ENCODE assay signal across 25 cellular contexts in the genomic region with DNA sequence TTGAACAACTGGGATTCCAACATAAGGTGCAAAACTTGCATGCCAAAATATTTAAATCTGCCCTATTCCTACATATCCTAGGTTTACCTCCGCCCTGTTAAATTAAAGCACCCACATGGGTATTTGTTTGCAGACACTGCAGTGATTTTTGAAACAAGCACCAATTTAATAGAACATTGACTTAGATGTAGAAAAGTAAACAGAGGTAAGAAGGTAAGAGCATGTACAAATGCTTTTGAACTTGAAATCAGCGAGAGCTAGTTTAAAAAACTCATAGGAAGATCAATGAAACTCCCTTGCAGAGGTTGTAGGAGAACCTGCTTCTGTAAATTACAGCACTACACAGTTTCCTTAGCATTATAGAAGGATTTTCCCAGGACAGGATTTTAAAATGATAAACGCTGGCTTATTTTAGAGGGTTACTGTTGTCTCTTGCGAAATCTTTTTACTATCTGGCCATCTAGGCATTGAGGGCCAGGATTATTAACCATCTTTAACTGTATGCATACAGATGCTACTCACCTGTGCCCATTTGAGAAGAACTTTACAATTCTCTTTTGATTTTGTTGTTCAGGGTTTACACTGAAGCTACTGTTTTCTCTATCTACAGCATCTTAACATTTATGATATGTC.
DNase-seq lines count a peak whose midpoint lies in the region; ATAC-seq, FAIRE-seq and TF ChIP-seq lines count a peak whose summit lies in the region.
"Had no signal": no experiment of that assay in that cellular context is flagged by ENCODE, and none has a peak within 500 bp of the region (broad histone marks: within the 10 kb centered on the region; RNA-seq: fewer than 3 reads in every experiment).

No MANE protein-coding gene starts in this region.

- dilution Hi-C loops in IMR-90 (cut with HindIII; ENCODE audit: low sequenced_read_pairs, unreplicated experiment) = no loop called here

- H3K4me1 Mint-ChIP-seq in Calu3 (ENCODE audit: low read depth, unreplicated experiment) = no peaks in the 10 kb centered on the region
- H3K4me1 Mint-ChIP-seq: CD14-positive monocyte; CD8-positive, alpha-beta memory T cell had no signal

- no CpG with 5 or more reads among the region's 4 CpGs for WGBS in IMR-90 (ENCODE audit: extremely low coverage in 2 of 2, insufficient read length in 1 of 2), 2 experiments

- no peak overlapping the region for H3K23ac ChIP-seq in IMR-90 (ENCODE audit: low read depth, low read length)

- H3K9ac ChIP-seq in IMR-90 (ENCODE audit: low read depth, low read length) = no peak overlapping the region

- H3K36me3 Mint-ChIP-seq in Calu3 (ENCODE audit: insufficient read depth, unreplicated experiment) = no peaks in the 10 kb centered on the region
- H3K36me3 Mint-ChIP-seq: CD14-positive monocyte; CD8-positive, alpha-beta memory T cell had no signal

- H4K20me1 ChIP-seq in IMR-90 (ENCODE audit: insufficient read depth, low read length) = no peaks in the 10 kb centered on the region
- H4K20me1 ChIP-seq: BLaER1 treated with 17β-estradiol and CSF1 and Interleukin-3, amounts not matched to agents 10 nM and 100 nM had no signal

- TF ChIP-seq CTCF in IMR-90 (conservative IDR thresholded peaks at IDR 0.05; ENCODE audit: low read depth, low read length) (no peak), Calu3 (IDR thresholded peaks at IDR 0.05; ENCODE audit: unreplicated experiment) (no peak)

- H3K4me2 ChIP-seq in IMR-90 (ENCODE audit: low read depth, low read length) = no peak overlapping the region
- H3K4me2 ChIP-seq: A549, GM23338 had no signal

- no peaks in the 10 kb centered on the region; a peak in 1 of 4 replicates for H3K79me1 ChIP-seq in IMR-90 (ENCODE audit: low read depth in 1 of 2, low read length in 2 of 2)

- no peak overlapping the region for H3K27ac Mint-ChIP-seq in Calu3 (ENCODE audit: unreplicated experiment)
- H3K27ac Mint-ChIP-seq: CD14-positive monocyte; CD4-positive, alpha-beta T cell; CD8-positive, alpha-beta memory T cell; GM23338; HFFc6 had no signal

- no peak overlapping the region for H4K91ac ChIP-seq in IMR-90 (ENCODE audit: insufficient read depth, low read depth, low read length)

- no peak overlapping the region for H3K56ac ChIP-seq in IMR-90 (ENCODE audit: extremely low read depth, insufficient read depth, low read length)

- H3K4me3 Mint-ChIP-seq in Calu3 (ENCODE audit: low read depth, unreplicated experiment) = no peak overlapping the region
- H3K4me3 Mint-ChIP-seq: CD14-positive monocyte; CD4-positive, alpha-beta T cell; CD8-positive, alpha-beta memory T cell; GM23338; HFFc6 had no signal

- no peak overlapping the region for H2AK5ac ChIP-seq in IMR-90 (ENCODE audit: low read depth, low read length)

- H3K4me3 ChIP-seq in IMR-90 (ENCODE audit: insufficient read depth, low read depth, low read length) = no peak overlapping the region
- H3K4me3 ChIP-seq: A549; BLaER1 treated with 17β-estradiol and CSF1 and Interleukin-3, amounts not matched to agents 10 nM and 100 nM; GM12878; GM23338; HAP-1 had no signal

- H2BK120ac ChIP-seq in IMR-90 (ENCODE audit: low read depth, low read length) = no peak overlapping the region

- intact Hi-C loops in IMR-90 (cut with micrococcal nuclease) (no loop called here), Calu3 (cut with micrococcal nuclease; ENCODE audit: unreplicated experiment) (no loop called here)

- no TSS peak for BruUV-seq in IMR-90 (replicated peaks; lab: Mats Ljungman, UMichigan)
- no TSS peak for BruUV-seq in Calu3 (replicated peaks; lab: Mats Ljungman, UMichigan)

- H3K27ac ChIP-seq in IMR-90 (ENCODE audit: insufficient read depth, low read length) = no peak overlapping the region
- H3K27ac ChIP-seq: A549 had no signal

- H3K9me3 Mint-ChIP-seq in Calu3 (ENCODE audit: low read depth, unreplicated experiment) = peaks cover 9% of the 10 kb centered on the region
- H3K9me3 Mint-ChIP-seq: GM23338, HFFc6 had no signal

- TF ChIP-seq POLR2A in IMR-90 (IDR thresholded peaks at IDR 0.05; ENCODE audit: low read depth, low read length) = no peak

- no peak overlapping the region for H3K18ac ChIP-seq in IMR-90 (ENCODE audit: low read depth, low read length)

- H3K36me3 ChIP-seq in IMR-90 (ENCODE audit: control insufficient read depth, insufficient read depth, low read length) = no peaks in the 10 kb centered on the region
- H3K36me3 ChIP-seq: BE2C; BLaER1 treated with 17β-estradiol and CSF1 and Interleukin-3, amounts not matched to agents 10 nM and 100 nM; HAP-1 had no signal

- TF ChIP-seq RAD21 in IMR-90 (IDR thresholded peaks at IDR 0.05; ENCODE audit: low read length) = no peak

- CTCF ChIA-PET in IMR-90 (lab: Yijun Ruan, JAX) (no interaction called here), Calu3 (lab: Charles Lee) (no interaction called here)

- no peak for FAIRE-seq in HTR-8/SVneo (lab: Jason Lieb, UNC)
- FAIRE-seq: A549, GM12878, H54 had no signal

- POLR2A ChIA-PET in IMR-90 (lab: Charles Lee; ENCODE audit: unreplicated experiment) = no interaction called here

- H3K4ac ChIP-seq in IMR-90 (ENCODE audit: low read depth, low read length) = no peak overlapping the region

- H3K27me3 Mint-ChIP-seq in Calu3 (ENCODE audit: unreplicated experiment) = no peaks in the 10 kb centered on the region
- H3K27me3 Mint-ChIP-seq: CD8-positive, alpha-beta memory T cell had no signal

- no peak overlapping the region for H2BK20ac ChIP-seq in IMR-90 (ENCODE audit: low read depth, low read length)

- H2AFZ ChIP-seq in IMR-90 (replicated peaks; ENCODE audit: low read length, poor library complexity) = no peak overlapping the region
- H2AFZ ChIP-seq: GM23338 had no signal

- in situ Hi-C loops in IMR-90 (cut with MboI; ENCODE audit: low sequenced_read_pairs) = no loop called here

- peak; percentile 40 for DNase-seq in COLO829 (ENCODE audit: low spot score)
- DNase-seq in IMR-90 = no peak
- DNase-seq in left lobe of liver (ENCODE audit: low spot score) = no peak
- DNase-seq in Calu3 = no peak
- DNase-seq in HTR-8/SVneo (ENCODE audit: insufficient read length, low spot score) = no peak
- DNase-seq: 8988T; ACHN; AML-193; BE2C; CD4-positive, alpha-beta T cell; CD8-positive, alpha-beta memory T cell; COR-L47; DMS 273 treated with DMSO at 0.1 percent for 48 hours; DMS79; EL; GDM1; HFFc6 had no signal

- H2BK5ac ChIP-seq in IMR-90 (ENCODE audit: low read depth, low read length, poor library complexity, severe bottlenecking) = no peak overlapping the region

- H3K9me3 ChIP-seq in IMR-90 (ENCODE audit: control insufficient read depth, insufficient read depth, low read length) = no peaks in the 10 kb centered on the region
- H3K9me3 ChIP-seq: A549; BE2C; BLaER1 treated with 17β-estradiol and CSF1 and Interleukin-3, amounts not matched to agents 10 nM and 100 nM; HAP-1 had no signal

- no peak overlapping the region for H4K8ac ChIP-seq in IMR-90 (ENCODE audit: low read depth in 2 of 2, low read length in 2 of 2)

- H4K5ac ChIP-seq in IMR-90 (ENCODE audit: low read depth, low read length) = no peak overlapping the region

- ATAC-seq in IMR-90 (ENCODE audit: low read depth) (no peak), left lobe of liver (peak; percentile 52), GM21737 (IDR thresholded peaks at IDR 0.05; ENCODE audit: unreplicated experiment) (no peak)
- ATAC-seq: A549, GM12878, GM23338 had no signal

- no peak overlapping the region for H2AK9ac ChIP-seq in IMR-90 (replicated peaks; ENCODE audit: low read depth, low read length, poor library complexity)

- no peaks in the 10 kb centered on the region for H3K27me3 ChIP-seq in IMR-90 (ENCODE audit: control insufficient read depth, insufficient read depth, low read length)
- H3K27me3 ChIP-seq: BLaER1 treated with 17β-estradiol and CSF1 and Interleukin-3, amounts not matched to agents 10 nM and 100 nM had no signal

- no peak overlapping the region for H2BK15ac ChIP-seq in IMR-90 (ENCODE audit: low read depth, low read length)

- no peaks in the 10 kb centered on the region for H3K9me1 ChIP-seq in IMR-90 (ENCODE audit: insufficient read depth, low read length)

- 0 out of 2 replicates have a peak, but pooled peaks cover 1% of the 10 kb centered on the region for H3K4me1 ChIP-seq in IMR-90 (ENCODE audit: control insufficient read depth, insufficient read depth, low read length)
- H3K4me1 ChIP-seq: A549, BE2C, HAP-1 had no signal

- no peak overlapping the region for H3K14ac ChIP-seq in IMR-90 (replicated peaks; ENCODE audit: low read depth, low read length)

TF ChIP-seq in IMR-90, 13 proteins besides CTCF, POLR2A, EP300 and RAD21:
- TF ChIP-seq CEBPB (IDR thresholded peaks at IDR 0.05; ENCODE audit: low read depth, low read length) (peak; percentile 57; the same call in 1 of the 2 replicates), MXI1 (IDR thresholded peaks at IDR 0.05; ENCODE audit: borderline replicate concordance, low read depth, low read length) (no peak)
